9 cellular contexts compared by ENCODE assay signal in genomic region chr10:132232553-132232949, GRCh38. TPM values are rescaled to one million over a fixed set of nuclear protein-coding genes. Genes with fewer than 3 reads are reported as not detected.
DNase-seq lines count a peak whose midpoint lies in the region; TF ChIP-seq lines count a peak whose summit lies in the region.
"Had no signal": no experiment of that assay in that cellular context is flagged by ENCODE, and none has a peak within 500 bp of the region (broad histone marks: within the 10 kb centered on the region; RNA-seq: fewer than 3 reads in every experiment).

No MANE protein-coding gene starts in this region.

- peak; percentile 39 for TF ChIP-seq CTCF in OCI-LY1 (IDR thresholded peaks at IDR 0.05; ENCODE audit: low read length)
- TF ChIP-seq CTCF in endothelial cell (IDR thresholded peaks at IDR 0.05; ENCODE audit: unreplicated experiment), result no peak

- H3K4me2 ChIP-seq in OCI-LY1 (ENCODE audit: low read length), result peak overlapping the region; percentile 6; the same call in 1 of the 2 replicates
- H3K4me2 ChIP-seq: PC-9 had no signal

- H3F3A ChIP-seq in OCI-LY1 (ENCODE audit: insufficient read depth, low read length), result no peaks in the 10 kb centered on the region

- H3K27me3 ChIP-seq in OCI-LY1 (ENCODE audit: insufficient read depth, low read length), result no peaks in the 10 kb centered on the region

- no peaks in the 10 kb centered on the region for H3K9me3 Mint-ChIP-seq in activated CD4-positive, alpha-beta T cell treated with anti-CD3 and anti-CD28 coated beads, Interleukin-2, amount 10 ng/mL, durations not matched to agents 24 days and 14 days
- no peaks in the 10 kb centered on the region for H3K9me3 Mint-ChIP-seq in endothelial cell (ENCODE audit: unreplicated experiment)

- H3K4me3 ChIP-seq in OCI-LY1 (ENCODE audit: low read depth, low read length, poor library complexity, severe bottlenecking), result no peak overlapping the region
- H3K4me3 ChIP-seq: PC-9 had no signal

- peak overlapping the region; percentile 55 for H3K4me3 Mint-ChIP-seq in activated CD4-positive, alpha-beta T cell treated with anti-CD3 and anti-CD28 coated beads, Interleukin-2, amount 10 ng/mL, durations not matched to agents 24 days and 14 days
- H3K4me3 Mint-ChIP-seq in endothelial cell (ENCODE audit: unreplicated experiment), result no peak overlapping the region

- no peak overlapping the region for H3K9ac ChIP-seq in OCI-LY1 (ENCODE audit: low read length)

- H2AFZ ChIP-seq in OCI-LY1 (ENCODE audit: low read length), result no peak overlapping the region
- H2AFZ ChIP-seq: PC-9 had no signal

- H3K9me2 ChIP-seq in OCI-LY1 (ENCODE audit: low read depth, low read length), result no peaks in the 10 kb centered on the region

- intact Hi-C loops in activated CD4-positive, alpha-beta T cell treated with anti-CD3 and anti-CD28 coated beads, Interleukin-2, amount 10 ng/mL, durations not matched to agents 24 days and 14 days (cut with micrococcal nuclease), result loop anchor here (5.0 kb wide), 2 partner anchors 75 to 100 kb away; partner anchors contain the start of genes LRRC27 and STK32C

- H3K27me3 Mint-ChIP-seq in activated CD4-positive, alpha-beta T cell treated with anti-CD3 and anti-CD28 coated beads, Interleukin-2, amount 10 ng/mL, durations not matched to agents 24 days and 14 days, result no peaks in the 10 kb centered on the region
- H3K27me3 Mint-ChIP-seq in endothelial cell (ENCODE audit: unreplicated experiment), result peaks cover 13% of the 10 kb centered on the region

- H3K4me1 Mint-ChIP-seq in activated CD4-positive, alpha-beta T cell treated with anti-CD3 and anti-CD28 coated beads, Interleukin-2, amount 10 ng/mL, durations not matched to agents 24 days and 14 days, result peaks cover 30% of the 10 kb centered on the region
- peaks cover 15% of the 10 kb centered on the region for H3K4me1 Mint-ChIP-seq in endothelial cell (ENCODE audit: unreplicated experiment)

- H3K79me2 ChIP-seq in OCI-LY1 (ENCODE audit: insufficient read depth, low read length), result no peaks in the 10 kb centered on the region

- DNase-seq in activated CD4-positive, alpha-beta T cell treated with anti-CD3 and anti-CD28 coated beads, Interleukin-2, amount 10 ng/mL, durations not matched to agents 24 days and 14 days, result peak; percentile 78
- no peak for DNase-seq in activated CD4-positive, alpha-beta T cell treated with anti-CD3 and anti-CD28 coated beads for 4 hours
- DNase-seq in dermis blood vessel endothelial cell, result peak; percentile 45
- DNase-seq in stimulated activated CD4-positive, alpha-beta T cell treated with anti-CD3 and anti-CD28 coated beads, Interleukin-4, amount 100 ng/mL, for 48 hours (ENCODE audit: low read depth in 2 of 2), result peak; percentile 18 to 20
- DNase-seq in NCI-H1417 (lab: John Stamatoyannopoulos, UW), result no peak
- DNase-seq in SK-N-DZ (ENCODE audit: low spot score), result no peak
- DNase-seq in endothelial cell (ENCODE audit: low spot score), result no peak
- DNase-seq: PC-9 had no signal

- H3K36me3 Mint-ChIP-seq in activated CD4-positive, alpha-beta T cell treated with anti-CD3 and anti-CD28 coated beads, Interleukin-2, amount 10 ng/mL, durations not matched to agents 24 days and 14 days (ENCODE audit: low read depth), result no peaks in the 10 kb centered on the region
- peaks cover 5% of the 10 kb centered on the region for H3K36me3 Mint-ChIP-seq in endothelial cell (ENCODE audit: low read depth, unreplicated experiment)

- no peaks in the 10 kb centered on the region for H3K9me3 ChIP-seq in OCI-LY1 (ENCODE audit: low read length)

- H3K4me1 ChIP-seq in OCI-LY1 (ENCODE audit: insufficient read depth, low read length, severe bottlenecking), result peaks cover 19% of the 10 kb centered on the region

- H3K36me3 ChIP-seq in OCI-LY1 (ENCODE audit: insufficient read depth, low read length), result no peaks in the 10 kb centered on the region

- no peaks in the 10 kb centered on the region for H4K20me1 ChIP-seq in OCI-LY1 (ENCODE audit: insufficient read depth, low read length)

- no peak overlapping the region for H3K27ac ChIP-seq in OCI-LY1 (ENCODE audit: low read depth, low read length, poor library complexity, severe bottlenecking)
- H3K27ac ChIP-seq: PC-9 had no signal

- peak overlapping the region; percentile 82 for H3K27ac Mint-ChIP-seq in activated CD4-positive, alpha-beta T cell treated with anti-CD3 and anti-CD28 coated beads, Interleukin-2, amount 10 ng/mL, durations not matched to agents 24 days and 14 days
- no peak overlapping the region for H3K27ac Mint-ChIP-seq in endothelial cell (ENCODE audit: unreplicated experiment)

RNA-seq across cellular contexts. Expression of gene DPYSL4, which starts 45.8 kb away (rescaled TPM):
- 32.5 TPM in 2 replicates for total RNA-seq in activated CD4-positive, alpha-beta T cell treated with anti-CD3 and anti-CD28 coated beads, Interleukin-2, amount 10 ng/mL, durations not matched to agents 24 days and 14 days
- total RNA-seq in dermis blood vessel endothelial cell (6.1 and 9.8 TPM in 2 replicates), endothelial cell (ENCODE audit: unreplicated experiment) (15.0 TPM)
- 107 and 116 TPM in 2 replicates for polyA plus RNA-seq in SK-N-DZ (2014; cell fraction: cytosol; rRNA removed)
- 180 and 190 TPM in 2 replicates for polyA plus RNA-seq in SK-N-DZ (2014; cell fraction: nucleus; rRNA removed)

Comparison
In these comparisons a context has a peak if more than half of its experiments do, and no peak if none do; other contexts are left out.
1. DNase-seq: peak in activated CD4-positive, alpha-beta T cell treated with anti-CD3 and anti-CD28 coated beads, Interleukin-2, amount 10 ng/mL, durations not matched to agents 24 days and 14 days (single experiment), dermis blood vessel endothelial cell (single experiment) and stimulated activated CD4-positive, alpha-beta T cell treated with anti-CD3 and anti-CD28 coated beads, Interleukin-4, amount 100 ng/mL, for 48 hours (2 of 2); none in activated CD4-positive, alpha-beta T cell treated with anti-CD3 and anti-CD28 coated beads for 4 hours (0 of 2), NCI-H1417 (0 of 3), SK-N-DZ (single experiment) and endothelial cell (single experiment).